9 cellular contexts compared by ENCODE assay signal in genomic region chr16:69089091-69089912, GRCh38. TPM values are rescaled to one million over a fixed set of nuclear protein-coding genes. Genes with fewer than 3 reads are reported as not detected.
DNase-seq lines count a peak whose midpoint lies in the region; ATAC-seq and TF ChIP-seq lines count a peak whose summit lies in the region.
"Had no signal": no experiment of that assay in that cellular context is flagged by ENCODE, and none has a peak within 500 bp of the region (broad histone marks: within the 10 kb centered on the region; RNA-seq: fewer than 3 reads in every experiment).

No MANE protein-coding gene starts in this region.

- H3K36me3 Mint-ChIP-seq in Calu3 (ENCODE audit: insufficient read depth, unreplicated experiment), result no peaks in the 10 kb centered on the region
- H3K36me3 Mint-ChIP-seq in activated CD4-positive, alpha-beta memory T cell treated with anti-CD3 and anti-CD28 coated beads, Interleukin-2, amount 10 ng/mL, durations not matched to agents 7 days and 5 days (ENCODE audit: low read depth), result peaks cover 7% of the 10 kb centered on the region

- H3K4me1 Mint-ChIP-seq in Calu3 (ENCODE audit: low read depth, unreplicated experiment), result peaks cover 28% of the 10 kb centered on the region
- H3K4me1 Mint-ChIP-seq in activated CD4-positive, alpha-beta memory T cell treated with anti-CD3 and anti-CD28 coated beads, Interleukin-2, amount 10 ng/mL, durations not matched to agents 7 days and 5 days, result peaks cover 27% of the 10 kb centered on the region

- no peaks in the 10 kb centered on the region for H3K27me3 Mint-ChIP-seq in Calu3 (ENCODE audit: unreplicated experiment)
- H3K27me3 Mint-ChIP-seq in activated CD4-positive, alpha-beta memory T cell treated with anti-CD3 and anti-CD28 coated beads, Interleukin-2, amount 10 ng/mL, durations not matched to agents 7 days and 5 days, result peaks cover 8% of the 10 kb centered on the region

- no TSS peak for BruUV-seq in Calu3 (replicated peaks; lab: Mats Ljungman, UMichigan)

- peak overlapping the region; percentile 7 for H3K27ac Mint-ChIP-seq in Calu3 (ENCODE audit: unreplicated experiment)
- H3K27ac Mint-ChIP-seq in activated CD4-positive, alpha-beta memory T cell treated with anti-CD3 and anti-CD28 coated beads, Interleukin-2, amount 10 ng/mL, durations not matched to agents 7 days and 5 days, result no peak overlapping the region

- CTCF ChIA-PET in Calu3 (lab: Charles Lee), result interaction anchor here (0.8 to 2.0 kb wide), 6 partner anchors 16 to 561 kb away, joined by 3 to 9 read pairs (median 4); no protein-coding TSS in a partner anchor
- CTCF ChIA-PET in activated CD4-positive, alpha-beta memory T cell treated with anti-CD3 and anti-CD28 coated beads, Interleukin-2, amount 10 ng/mL, durations not matched to agents 7 days and 5 days (lab: Charles Lee), result interaction anchor here (0.8 to 1.1 kb wide), 3 partner anchors 16 to 568 kb away, joined by 3 to 4 read pairs (median 3); partner anchors contain the start of gene HAS3

- H3K4me3 Mint-ChIP-seq in Calu3 (ENCODE audit: low read depth, unreplicated experiment), result peak overlapping the region; percentile 38
- no peak overlapping the region for H3K4me3 Mint-ChIP-seq in activated CD4-positive, alpha-beta memory T cell treated with anti-CD3 and anti-CD28 coated beads, Interleukin-2, amount 10 ng/mL, durations not matched to agents 7 days and 5 days

- intact Hi-C loops in Calu3 (cut with micrococcal nuclease; ENCODE audit: unreplicated experiment), result no loop called here

- POLR2A ChIA-PET in activated CD4-positive, alpha-beta memory T cell treated with anti-CD3 and anti-CD28 coated beads, Interleukin-2, amount 10 ng/mL, durations not matched to agents 7 days and 5 days (lab: Charles Lee), result interaction anchor here (1.3 kb wide), 1 partner anchor 246 kb away, joined by 3 read pairs; the partner anchor contains the start of gene TANGO6

- ATAC-seq in HG03520 (IDR thresholded peaks at IDR 0.05; ENCODE audit: unreplicated experiment), result no peak

- DNase-seq in Calu3 (peak; percentile 70), HT1080 (ENCODE audit: low read depth) (peak; percentile 24), left kidney (ENCODE audit: low read depth, low spot score) (peak; percentile 69), cerebellar nuclear complex (lab: John Stamatoyannopoulos, UW) (no peak), GM19238 (ENCODE audit: insufficient read length, low spot score) (no peak), dedifferentiated amniotic fluid mesenchymal stem cell (ENCODE audit: extremely low spot score) (no peak)
- DNase-seq in activated CD4-positive, alpha-beta memory T cell treated with anti-CD3 and anti-CD28 coated beads, Interleukin-2, amount 10 ng/mL, durations not matched to agents 7 days and 5 days, result peak; percentile 55
- DNase-seq: effector CD4-positive, alpha-beta T cell had no signal

- H3K9me3 Mint-ChIP-seq in Calu3 (ENCODE audit: low read depth, unreplicated experiment), result no peaks in the 10 kb centered on the region
- H3K9me3 Mint-ChIP-seq in activated CD4-positive, alpha-beta memory T cell treated with anti-CD3 and anti-CD28 coated beads, Interleukin-2, amount 10 ng/mL, durations not matched to agents 7 days and 5 days, result no peaks in the 10 kb centered on the region

- no peak for TF ChIP-seq CTCF in Calu3 (IDR thresholded peaks at IDR 0.05; ENCODE audit: unreplicated experiment)

RNA-seq across cellular contexts. Expression of gene HAS3, which starts 16.2 kb away (rescaled TPM):
- total RNA-seq in Calu3 (2022), result 29.8 and 33.2 TPM in 2 replicates
- 3.4 and 4.1 TPM in 2 replicates for total RNA-seq in HT1080 (2014; rRNA removed; shearing (Covaris generic))
- 3.9 and 4.1 TPM in 2 replicates for polyA plus RNA-seq in HT1080 (2015; cell fraction: cytosol; rRNA removed)
- 6.0 and 7.9 TPM in 2 replicates for polyA plus RNA-seq in HT1080 (2015; cell fraction: nucleus; rRNA removed)
- total RNA-seq in activated CD4-positive, alpha-beta memory T cell treated with anti-CD3 and anti-CD28 coated beads, Interleukin-2, amount 10 ng/mL, durations not matched to agents 7 days and 5 days, result under 1 TPM; 0.38 to 0.71 TPM

RNA-seq across cellular contexts. Expression of gene CHTF8, which starts 43.1 kb away (rescaled TPM):
- total RNA-seq in Calu3 (2022), result 131 and 146 TPM in 2 replicates
- 51.6 and 191 TPM in 2 replicates for total RNA-seq in HT1080 (2014; rRNA removed; shearing (Covaris generic))
- 167 and 179 TPM in 2 replicates for polyA plus RNA-seq in HT1080 (2015; cell fraction: cytosol; rRNA removed)
- 165 and 182 TPM in 2 replicates for polyA plus RNA-seq in HT1080 (2015; cell fraction: nucleus; rRNA removed)
- total RNA-seq in activated CD4-positive, alpha-beta memory T cell treated with anti-CD3 and anti-CD28 coated beads, Interleukin-2, amount 10 ng/mL, durations not matched to agents 7 days and 5 days, result 100 to 1,000 TPM; 133 to 138 TPM

RNA-seq across cellular contexts. Expression of gene UTP4, which starts 43.1 kb away (rescaled TPM):
- total RNA-seq in Calu3 (2022), result 113 and 116 TPM in 2 replicates
- total RNA-seq in HT1080 (2014; rRNA removed; shearing (Covaris generic)), result 42.4 and 72.3 TPM in 2 replicates
- 93.7 and 97.9 TPM in 2 replicates for polyA plus RNA-seq in HT1080 (2015; cell fraction: cytosol; rRNA removed)
- 155 and 166 TPM in 2 replicates for polyA plus RNA-seq in HT1080 (2015; cell fraction: nucleus; rRNA removed)
- 10 to 100 TPM; 39.7 to 48.7 TPM for total RNA-seq in activated CD4-positive, alpha-beta memory T cell treated with anti-CD3 and anti-CD28 coated beads, Interleukin-2, amount 10 ng/mL, durations not matched to agents 7 days and 5 days

Comparison
In these comparisons a context has a peak if more than half of its experiments do, and no peak if none do; other contexts are left out.
1. DNase-seq: peak in Calu3 (single experiment), HT1080 (single experiment), activated CD4-positive, alpha-beta memory T cell treated with anti-CD3 and anti-CD28 coated beads, Interleukin-2, amount 10 ng/mL, durations not matched to agents 7 days and 5 days (single experiment) and left kidney (single experiment); none in cerebellar nuclear complex (0 of 2), GM19238 (single experiment) and dedifferentiated amniotic fluid mesenchymal stem cell (single experiment).